9 cellular contexts compared by ENCODE assay signal in the genomic region with DNA sequence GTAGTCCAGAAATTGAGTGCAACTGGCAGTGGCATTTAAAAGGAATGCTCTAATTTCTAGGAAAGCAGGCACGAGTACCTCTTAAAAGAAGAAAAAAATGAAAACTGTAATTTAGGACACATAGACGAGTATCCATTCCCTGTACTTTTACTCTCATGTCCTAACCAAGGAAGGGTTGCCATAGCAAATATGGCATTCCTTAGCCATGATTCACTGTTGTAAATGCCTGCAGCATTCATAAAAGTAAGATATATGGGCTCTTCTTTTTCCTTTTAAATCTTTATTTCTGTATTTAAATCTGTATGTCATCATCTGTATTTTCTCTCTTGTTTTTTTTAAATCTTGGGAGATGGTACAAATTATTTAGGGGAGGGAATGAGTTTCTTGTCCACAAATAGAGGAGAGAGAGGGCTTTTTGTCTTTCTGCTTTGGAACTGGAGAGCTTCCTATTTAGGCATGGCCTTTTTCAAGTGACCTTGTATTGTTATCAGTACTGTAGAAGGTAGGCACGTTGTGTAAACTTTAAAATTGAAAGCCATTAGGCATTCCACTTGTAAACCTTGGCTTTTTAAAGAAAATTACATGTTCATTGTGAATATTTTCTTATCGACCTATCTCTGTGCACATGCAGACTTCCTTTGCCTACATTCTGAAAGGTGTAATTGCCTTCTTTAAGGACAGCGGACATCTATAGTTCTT. TPM values are rescaled to one million over a fixed set of nuclear protein-coding genes. Genes with fewer than 3 reads are reported as not detected.
A peak's percentile ranks its signal among the peaks of the same experiment; 100 is the strongest.
DNase-seq lines count a peak whose midpoint lies in the region; ATAC-seq and TF ChIP-seq lines count a peak whose summit lies in the region.
"Had no signal": no experiment of that assay in that cellular context is flagged by ENCODE, and none has a peak within 500 bp of the region (broad histone marks: within the 10 kb centered on the region; RNA-seq: fewer than 3 reads in every experiment).

No MANE protein-coding gene starts in this region.

- H4K91ac ChIP-seq in trophoblast cell (ENCODE audit: low read depth, low read length) = no peak overlapping the region

- no peak overlapping the region for H3K14ac ChIP-seq in trophoblast cell (ENCODE audit: low read length)

- H3K4ac ChIP-seq in trophoblast cell (ENCODE audit: low read depth, low read length) = no peak overlapping the region

- peaks cover 29% of the 10 kb centered on the region for H3F3A ChIP-seq in PC-9 (ENCODE audit: insufficient read depth, low read depth)

- H2BK120ac ChIP-seq in trophoblast cell (ENCODE audit: insufficient read depth, low read length, poor library complexity) = no peak overlapping the region

- H3K27ac ChIP-seq in PC-9 (peak overlapping the region; percentile 71), trophoblast cell (ENCODE audit: low read depth, low read length) (peak overlapping the region; percentile 81)

- no peak overlapping the region for H2BK12ac ChIP-seq in trophoblast cell (ENCODE audit: low read length)

- no peak overlapping the region for H4K8ac ChIP-seq in trophoblast cell (ENCODE audit: low read depth, low read length)

- H3K4me2 ChIP-seq in PC-9 (peak overlapping the region; percentile 40), trophoblast cell (ENCODE audit: low read length) (no peak overlapping the region)

- no TSS peak for BruUV-seq in PC-9 (replicated peaks; lab: Mats Ljungman, UMichigan)

- no peak for ATAC-seq in GM18511 (IDR thresholded peaks at IDR 0.05; ENCODE audit: unreplicated experiment)

- no peak overlapping the region for H3K9ac ChIP-seq in trophoblast cell (ENCODE audit: low read length)

- peak; percentile 84 for DNase-seq in COLO829 (ENCODE audit: low spot score)
- DNase-seq in PC-9 = peak; percentile 44 to 88
- peak; percentile 95 for DNase-seq in fibroblast of gingiva (ENCODE audit: low read depth)
- peak; percentile 76 to 95 for DNase-seq in trophoblast cell
- no peak for DNase-seq in germinal center (ENCODE audit: low spot score)
- DNase-seq in stimulated activated CD4-positive, alpha-beta T cell treated with anti-CD3 and anti-CD28 coated beads, Interleukin-2, amount 100 ng/mL, for 24 hours = no peak
- no peak for DNase-seq in NCI-H2029 (lab: John Stamatoyannopoulos, UW)
- DNase-seq: retina had no signal

- peaks cover 3% of the 10 kb centered on the region; the same call in 1 of the 2 replicates for H3K9me3 ChIP-seq in PC-9 (ENCODE audit: insufficient read depth, low read depth)
- peaks cover 2% of the 10 kb centered on the region for H3K9me3 ChIP-seq in trophoblast cell (ENCODE audit: insufficient read depth, low read depth, low read length)

- intact Hi-C loops in PC-9 (cut with micrococcal nuclease; ENCODE audit: unreplicated experiment) = loop anchor here (2.0 kb wide), 2 partner anchors 48 to 178 kb away; partner anchors contain the start of gene CNEP1R1

- H2AFZ ChIP-seq in PC-9 (no peak overlapping the region), trophoblast cell (ENCODE audit: insufficient read depth, low read length, poor library complexity) (no peak overlapping the region)

- no peaks in the 10 kb centered on the region for H3K9me2 ChIP-seq in PC-9 (ENCODE audit: insufficient read depth)

- no peak for TF ChIP-seq CTCF in PC-9 (conservative IDR thresholded peaks at IDR 0.05)

- CTCF ChIA-PET in PC-9 (lab: Charles Lee) = no interaction called here

- WGBS in trophoblast cell (ENCODE audit: extremely low coverage, insufficient coverage, insufficient read length) = no CpG with 5 or more reads among the region's 5 CpGs

- H4K20me1 ChIP-seq in PC-9 (ENCODE audit: insufficient read depth) = no peaks in the 10 kb centered on the region

- H3K79me2 ChIP-seq in PC-9 (ENCODE audit: low read depth) (peaks cover 32% of the 10 kb centered on the region), trophoblast cell (ENCODE audit: control insufficient read depth, insufficient read depth, low read length, poor library complexity) (peaks cover 2% of the 10 kb centered on the region)

- H3K18ac ChIP-seq in trophoblast cell (ENCODE audit: low read length) = no peak overlapping the region

- no peak overlapping the region for H3K23ac ChIP-seq in trophoblast cell (ENCODE audit: low read length)

- H4K12ac ChIP-seq in trophoblast cell (ENCODE audit: low read depth, low read length) = no peak overlapping the region

- no peak overlapping the region for H3K4me3 ChIP-seq in PC-9
- H3K4me3 ChIP-seq in trophoblast cell (ENCODE audit: low read depth, low read length) = no peak overlapping the region

- H2AK5ac ChIP-seq in trophoblast cell (ENCODE audit: low read length) = no peak overlapping the region

- no peak overlapping the region for H2BK5ac ChIP-seq in trophoblast cell (ENCODE audit: low read depth, low read length, poor library complexity)

- H3K4me1 ChIP-seq in PC-9 (replicated peaks; ENCODE audit: insufficient read depth) (peaks cover 28% of the 10 kb centered on the region), trophoblast cell (ENCODE audit: control insufficient read depth in 1 of 2, insufficient read depth in 2 of 2, low read length in 2 of 2) (peaks cover 7 to 10% of the 10 kb centered on the region in 2 experiments)

- H3K27me3 ChIP-seq in PC-9 (ENCODE audit: insufficient read depth, low read depth) (no peaks in the 10 kb centered on the region), trophoblast cell (ENCODE audit: insufficient read depth, low read length) (no peaks in the 10 kb centered on the region)

- no peaks in the 10 kb centered on the region for H3K36me3 ChIP-seq in PC-9 (ENCODE audit: low read depth)
- no peaks in the 10 kb centered on the region for H3K36me3 ChIP-seq in trophoblast cell (ENCODE audit: control insufficient read depth in 1 of 2, insufficient read depth in 2 of 2, low read length in 2 of 2)

- POLR2A ChIA-PET in PC-9 (lab: Charles Lee; ENCODE audit: unreplicated experiment) = interaction anchor here (0.6 kb wide), 1 partner anchor 35 kb away, joined by 3 read pairs; no protein-coding TSS in a partner anchor

- peaks cover 4% of the 10 kb centered on the region for H3K79me1 ChIP-seq in trophoblast cell (ENCODE audit: low read length)

RNA-seq across cellular contexts. Expression of gene TENT4B, which starts 50.0 kb away (rescaled TPM):
- total RNA-seq in PC-9 (2021) = 6.1 and 11.4 TPM in 2 replicates
- polyA plus RNA-seq in trophoblast cell (2013) = 13.0 and 13.3 TPM in 2 replicates

Comparison
In these comparisons a context has a peak if more than half of its experiments do, and no peak if none do; other contexts are left out.
1. DNase-seq: peak in COLO829 (single experiment), PC-9 (2 of 2), fibroblast of gingiva (single experiment) and trophoblast cell (2 of 2); none in germinal center (single experiment), stimulated activated CD4-positive, alpha-beta T cell treated with anti-CD3 and anti-CD28 coated beads, Interleukin-2, amount 100 ng/mL, for 24 hours (0 of 2) and NCI-H2029 (single experiment).